In the genomic region with DNA sequence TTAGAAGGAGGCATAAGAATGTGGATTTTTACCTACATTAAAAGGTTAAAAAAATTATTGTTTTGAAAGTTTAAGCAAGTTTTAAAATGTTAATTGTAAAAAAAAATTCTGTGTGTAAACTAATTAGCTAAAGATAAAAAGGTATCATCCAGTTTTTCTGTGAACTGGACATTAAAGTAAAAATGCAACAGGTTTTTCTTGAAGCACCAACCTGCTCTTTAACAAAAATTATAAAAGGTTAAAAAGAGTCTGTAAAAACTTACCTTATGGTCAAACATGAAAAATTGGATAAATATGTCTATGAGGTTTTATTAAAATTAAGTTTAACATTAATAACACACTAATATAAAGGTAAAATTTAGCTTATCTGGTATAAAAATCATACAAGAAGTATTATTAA, we compare ENCODE assay signal across 2 cellular contexts. TPM values are rescaled to one million over a fixed set of nuclear protein-coding genes. Genes with fewer than 3 reads are reported as not detected.
"Had no signal": no experiment of that assay in that cellular context is flagged by ENCODE, and none has a peak within 500 bp of the region (broad histone marks: within the 10 kb centered on the region; RNA-seq: fewer than 3 reads in every experiment).

No MANE protein-coding gene starts in this region.

RNA-seq across cellular contexts. Expression of a gene that starts 48.7 kb away (rescaled TPM):
- total RNA-seq: G401, GM12878 had no signal
